In genomic region chrX:17814557-17814956, GRCh38 we compare ENCODE assay signal across 22 cellular contexts. TPM values are rescaled to one million over a fixed set of nuclear protein-coding genes. Genes with fewer than 3 reads are reported as not detected.
DNase-seq lines count a peak whose midpoint lies in the region; ATAC-seq and TF ChIP-seq lines count a peak whose summit lies in the region.
"Had no signal": no experiment of that assay in that cellular context is flagged by ENCODE, and none has a peak within 500 bp of the region (broad histone marks: within the 10 kb centered on the region; RNA-seq: fewer than 3 reads in every experiment).

No MANE protein-coding gene starts in this region.

- H3K79me2 ChIP-seq in PC-3 (ENCODE audit: low read length) (no peaks in the 10 kb centered on the region), H9 (ENCODE audit: insufficient read depth, low read length) (no peaks in the 10 kb centered on the region)

- intact Hi-C loops in PC-3 (cut with micrococcal nuclease), result no loop called here

- H3K23ac ChIP-seq in H9 (ENCODE audit: insufficient read length, low read depth, low read length), result no peak overlapping the region

- no peak overlapping the region for H3K56ac ChIP-seq in H9 (ENCODE audit: insufficient read length, low read depth, low read length)

- CTCF ChIA-PET in PC-3 (lab: Charles Lee), result no interaction called here

- H3K4ac ChIP-seq in H9 (ENCODE audit: low read depth, low read length), result no peak overlapping the region

- no peaks in the 10 kb centered on the region for H3K79me1 ChIP-seq in H9 (ENCODE audit: insufficient read depth, low read depth, low read length, poor library complexity, severe bottlenecking)

- DNase-seq in Caki2 (ENCODE audit: low read depth), result peak; percentile 33
- DNase-seq in PC-3, result peak; percentile 67
- peak; percentile 62 for DNase-seq in fibroblast of mammary gland (ENCODE audit: low read depth)
- peak; percentile 4 for DNase-seq in skeletal muscle cell (ENCODE audit: low read depth)
- no peak for DNase-seq in GM19238 (ENCODE audit: insufficient read length, low spot score)
- DNase-seq in H9, result no peak
- DNase-seq: activated CD4-positive, alpha-beta T cell treated with anti-CD3 and anti-CD28 coated beads, Interleukin-2, amount 50 U/mL, for 4 hours; activated naive CD4-positive, alpha-beta T cell; anterior cingulate cortex; BE2C; Calu3; GF-D8; left ventricle myocardium inferior; MM.1S; NCI-H1694; NCI-H446; right cardiac atrium; stimulated activated CD4-positive, alpha-beta T cell treated with anti-CD3 and anti-CD28 coated beads, Interleukin-1b, Interleukin-23, amount 100 ng/mL, for 48 hours; upper lobe of left lung had no signal

- H4K20me1 ChIP-seq in PC-3 (ENCODE audit: low read length), result no peaks in the 10 kb centered on the region
- no peaks in the 10 kb centered on the region for H4K20me1 ChIP-seq in H9 (ENCODE audit: control insufficient read depth, insufficient read depth, insufficient read length)

- H3K9me3 ChIP-seq in PC-3 (ENCODE audit: low read length) (no peaks in the 10 kb centered on the region), H9 (ENCODE audit: control insufficient read depth, low read depth, low read length) (peaks cover 3% of the 10 kb centered on the region)
- H3K9me3 ChIP-seq: BE2C, left ventricle myocardium inferior, upper lobe of left lung had no signal

- ATAC-seq in PC-3 (peak; percentile 58), GM18517 (IDR thresholded peaks at IDR 0.05; ENCODE audit: unreplicated experiment) (no peak), GM18520 (IDR thresholded peaks at IDR 0.05; ENCODE audit: unreplicated experiment) (no peak)
- ATAC-seq: right cardiac atrium had no signal

- peaks cover 3% of the 10 kb centered on the region for H3K27me3 Mint-ChIP-seq in H9 (ENCODE audit: low read depth)
- H3K27me3 Mint-ChIP-seq: stimulated activated naive CD8-positive, alpha-beta T cell treated with anti-CD3 and anti-CD28 coated beads, Interleukin-15, Interleukin-2, amounts not matched to agents 100 ng/mL and 50 ng/mL, for 24 hours had no signal

- H3K9me2 ChIP-seq in PC-3 (replicated peaks; ENCODE audit: low read length), result no peaks in the 10 kb centered on the region

- no peaks in the 10 kb centered on the region for H3F3A ChIP-seq in PC-3 (ENCODE audit: low read length, unreplicated experiment)

- H2AK5ac ChIP-seq in H9 (ENCODE audit: insufficient read length, low read length), result no peak overlapping the region

- H2BK20ac ChIP-seq in H9 (ENCODE audit: low read depth, low read length, poor library complexity, severe bottlenecking), result no peak overlapping the region

- TF ChIP-seq CTCF in PC-3 (conservative IDR thresholded peaks at IDR 0.05; ENCODE audit: low read depth, low read length) (no peak), fibroblast of mammary gland (conservative IDR thresholded peaks at IDR 0.05; ENCODE audit: control insufficient read depth, insufficient read depth, low read depth, low read length) (no peak), H9 (conservative IDR thresholded peaks at IDR 0.05) (no peak)

- no peak overlapping the region for H2BK15ac ChIP-seq in H9 (ENCODE audit: low read depth, low read length)

- peaks cover 12% of the 10 kb centered on the region for H3K4me1 ChIP-seq in PC-3 (ENCODE audit: insufficient read depth, low read length)
- H3K4me1 ChIP-seq in H9 (ENCODE audit: insufficient read depth, low read length), result no peaks in the 10 kb centered on the region
- H3K4me1 ChIP-seq: BE2C, upper lobe of left lung had no signal

- no peak overlapping the region for H2AFZ ChIP-seq in PC-3 (ENCODE audit: low read length)
- no peak overlapping the region for H2AFZ ChIP-seq in H9 (ENCODE audit: low read length)

- no peak overlapping the region for H4K5ac ChIP-seq in H9 (ENCODE audit: insufficient read length, low read depth, low read length)

- no peak overlapping the region for H3K27ac ChIP-seq in PC-3 (ENCODE audit: low read length)
- H3K27ac ChIP-seq in H9 (ENCODE audit: insufficient read length, low read depth, low read length), result no peak overlapping the region
- H3K27ac ChIP-seq: left ventricle myocardium inferior, upper lobe of left lung had no signal

- peaks cover 38 to 62% of the 10 kb centered on the region in 2 experiments for H3K9me3 Mint-ChIP-seq in H9
- H3K9me3 Mint-ChIP-seq: stimulated activated naive CD8-positive, alpha-beta T cell treated with anti-CD3 and anti-CD28 coated beads, Interleukin-15, Interleukin-2, amounts not matched to agents 100 ng/mL and 50 ng/mL, for 24 hours had no signal

- H3K14ac ChIP-seq in H9 (ENCODE audit: insufficient read depth, low read length), result no peak overlapping the region

- POLR2A ChIA-PET in PC-3 (lab: Charles Lee; ENCODE audit: unreplicated experiment), result no interaction called here

- peak overlapping the region; percentile 44; the same call in 1 of the 2 replicates for H3K4me2 ChIP-seq in PC-3 (ENCODE audit: low read length)
- no peak overlapping the region for H3K4me2 ChIP-seq in H9 (ENCODE audit: insufficient read depth, insufficient read length, low read length)

- H4K8ac ChIP-seq in H9 (replicated peaks; ENCODE audit: insufficient read length, low read depth, low read length), result no peak overlapping the region

- peaks cover 4 to 5% of the 10 kb centered on the region in 2 experiments; a peak in 1 of 4 replicates for H3K4me1 Mint-ChIP-seq in H9

- in situ Hi-C loops in Caki2 (cut with HindIII; ENCODE audit: low pct_unique_long_range_greater_than_20kb, low sequenced_read_pairs), result no loop called here

- no peak overlapping the region for H3K27ac Mint-ChIP-seq in H9
- H3K27ac Mint-ChIP-seq: stimulated activated naive CD8-positive, alpha-beta T cell treated with anti-CD3 and anti-CD28 coated beads, Interleukin-15, Interleukin-2, amounts not matched to agents 100 ng/mL and 50 ng/mL, for 24 hours had no signal

- no peak overlapping the region for H2BK5ac ChIP-seq in H9 (ENCODE audit: insufficient read length, low read length)

- H3K23me2 ChIP-seq in H9 (ENCODE audit: insufficient read length, low read depth, low read length, poor library complexity, severe bottlenecking), result no peaks in the 10 kb centered on the region

- no peak overlapping the region for H4K91ac ChIP-seq in H9 (ENCODE audit: insufficient read length, low read depth, low read length)

- no TSS peak for BruUV-seq in PC-3 (replicated peaks; lab: Mats Ljungman, UMichigan)

- H3K27me3 ChIP-seq in PC-3 (ENCODE audit: low read length) (no peaks in the 10 kb centered on the region), H9 (ENCODE audit: insufficient read depth, low read length) (no peaks in the 10 kb centered on the region)
- H3K27me3 ChIP-seq: BE2C, upper lobe of left lung had no signal

- H3K36me3 Mint-ChIP-seq in H9 (ENCODE audit: insufficient read depth in 1 of 3, low read depth in 3 of 3), result no peaks in the 10 kb centered on the region; a peak in 1 of 7 replicates

- no peak overlapping the region for H2BK120ac ChIP-seq in H9 (ENCODE audit: low read depth, low read length, poor library complexity, severe bottlenecking)

- H3K36me3 ChIP-seq in PC-3 (ENCODE audit: low read depth, low read length), result no peaks in the 10 kb centered on the region
- H3K36me3 ChIP-seq: BE2C, left ventricle myocardium inferior, upper lobe of left lung had no signal

- WGBS in H9 (ENCODE audit: extremely low coverage, insufficient read length, low lambda C conversion rate), result no CpG with 5 or more reads among the region's 3 CpGs

- no peak overlapping the region for H3K18ac ChIP-seq in H9 (ENCODE audit: insufficient read length, low read depth, low read length)

- no peak overlapping the region for H3K4me3 ChIP-seq in PC-3 (ENCODE audit: low read length)
- H3K4me3 ChIP-seq in fibroblast of mammary gland (ENCODE audit: control insufficient read depth, low read depth, low read length), result no peak overlapping the region
- no peak overlapping the region for H3K4me3 ChIP-seq in skeletal muscle cell (ENCODE audit: low read depth, low read length)
- H3K4me3 ChIP-seq: left ventricle myocardium inferior, upper lobe of left lung had no signal

- no peak overlapping the region for H3K4me3 Mint-ChIP-seq in H9
- H3K4me3 Mint-ChIP-seq: stimulated activated naive CD8-positive, alpha-beta T cell treated with anti-CD3 and anti-CD28 coated beads, Interleukin-15, Interleukin-2, amounts not matched to agents 100 ng/mL and 50 ng/mL, for 24 hours had no signal

- no peak overlapping the region for H2BK12ac ChIP-seq in H9 (ENCODE audit: insufficient read length, low read depth, low read length)

- H3K9ac ChIP-seq in PC-3 (ENCODE audit: low read length), result no peak overlapping the region
- H3K9ac ChIP-seq in H9 (ENCODE audit: extremely low read depth, insufficient read length, low read length), result no peak overlapping the region

- no peak overlapping the region for H3T11ph ChIP-seq in H9 (ENCODE audit: low read length)

RNA-seq across cellular contexts. Expression of gene RAI2, which starts 46.5 kb away (rescaled TPM):
- 0.24 TPM in 1 of 2 replicates, not detected in the other for total RNA-seq in Caki2 (2014; rRNA removed; shearing (Covaris generic); ENCODE audit: low replicate concordance)
- total RNA-seq in PC-3 (2014; rRNA removed), result 0.66 and 2.1 TPM in 2 replicates
- 0.61 and 0.72 TPM in 2 replicates for total RNA-seq in H9 (2021)

Comparison
In these comparisons a context has a peak if more than half of its experiments do, and no peak if none do; other contexts are left out.
1. DNase-seq: peak in Caki2 (single experiment), PC-3 (single experiment), fibroblast of mammary gland (single experiment) and skeletal muscle cell (single experiment); none in GM19238 (single experiment) and H9 (single experiment).